In the genomic region with DNA sequence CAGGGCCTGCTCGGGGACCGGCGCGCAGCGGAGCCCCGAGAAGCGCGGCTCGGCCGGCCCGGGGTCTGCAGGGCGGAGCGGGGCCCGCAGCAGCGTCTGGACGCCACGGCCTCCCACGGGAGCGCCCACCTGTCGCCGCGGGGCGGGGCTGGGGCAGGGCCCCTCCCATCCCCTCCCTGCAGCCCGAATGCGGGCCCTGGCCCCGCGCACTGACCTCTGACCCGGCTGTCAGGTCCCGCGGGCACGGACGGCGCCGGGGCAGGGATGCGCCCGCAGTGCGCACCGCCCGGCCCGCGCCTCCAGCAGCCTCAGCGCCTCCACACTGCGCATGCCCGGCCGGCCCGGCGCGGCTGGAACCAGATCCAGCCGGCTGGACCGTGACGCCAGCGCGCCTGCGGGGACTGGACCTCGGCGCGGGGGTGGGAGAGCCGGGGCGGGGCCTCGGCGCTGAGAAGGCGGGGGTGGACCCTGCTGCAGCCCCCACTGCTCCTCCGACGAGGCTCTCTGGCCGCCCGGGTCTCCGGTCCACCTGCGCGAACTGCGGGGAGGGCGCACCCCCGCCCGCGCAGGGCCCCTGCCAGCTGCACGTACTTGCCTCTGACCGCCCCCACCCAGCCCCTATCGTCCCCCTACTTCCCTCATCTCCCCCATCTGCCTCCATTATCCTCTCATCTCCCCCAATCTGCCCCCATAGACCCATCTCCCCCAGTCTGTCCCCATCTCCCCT, we compare ENCODE assay signal across 8 cellular contexts. TPM values are rescaled to one million over a fixed set of nuclear protein-coding genes. Genes with fewer than 3 reads are reported as not detected.
DNase-seq lines count a peak whose midpoint lies in the region; ATAC-seq and TF ChIP-seq lines count a peak whose summit lies in the region.

No MANE protein-coding gene starts in this region.

- intact Hi-C loops in left lung (cut with DNase I), result no loop called here

- peaks cover 0 to 15% of the 10 kb centered on the region in 2 donors for H3K36me3 ChIP-seq in left lung

- H3K27ac ChIP-seq in left lung, result peak overlapping the region; percentile 84 to 90

- peak; percentile 88 for DNase-seq in A172 (ENCODE audit: low spot score)
- peak; percentile 81 for DNase-seq in NCI-H2196 treated with DMSO at 0.1 percent for 48 hours (lab: John Stamatoyannopoulos, UW; ENCODE audit: unreplicated experiment)
- DNase-seq in activated CD4-positive, alpha-beta T cell treated with anti-CD3 and anti-CD28 coated beads for 48 hours, result peak; percentile 90
- DNase-seq in dedifferentiated amniotic fluid mesenchymal stem cell (ENCODE audit: extremely low spot score), result peak; percentile 68
- DNase-seq in left lung, result peak; percentile 92 to 95
- peak; percentile 85 for DNase-seq in stimulated activated CD4-positive, alpha-beta T cell treated with anti-CD3 and anti-CD28 coated beads, Interleukin-1b, Interleukin-23, amount 100 ng/mL, for 48 hours

- H3K4me3 ChIP-seq in left lung, result peak overlapping the region; percentile 66 to 72

- no peak for TF ChIP-seq CTCF in left lung (IDR thresholded peaks at IDR 0.05)

- H3K9me3 ChIP-seq in left lung, result no peaks in the 10 kb centered on the region

- ATAC-seq in GM18519 (IDR thresholded peaks at IDR 0.05; ENCODE audit: low FRiP score, unreplicated experiment) (peak; percentile 50), HG03039 (IDR thresholded peaks at IDR 0.05; ENCODE audit: unreplicated experiment) (peak; percentile 52), left lung (peak; percentile 92)

- peaks cover 9 to 28% of the 10 kb centered on the region in 2 donors for H3K4me1 ChIP-seq in left lung

- H3K27me3 ChIP-seq in left lung, result peaks cover 0 to 11% of the 10 kb centered on the region in 2 donors

RNA-seq across cellular contexts. Expression of a gene that starts 16.1 kb away (rescaled TPM):
- 1.1 and 1.6 TPM in 2 replicates for total RNA-seq in A172 (2014; rRNA removed; shearing (Covaris generic))
- 10 to 100 TPM; 16.7 to 18.9 TPM for total RNA-seq in left lung

RNA-seq across cellular contexts. Expression of a gene that starts 45.2 kb away (rescaled TPM):
- not detected in 2 replicates for total RNA-seq in A172 (2014; rRNA removed; shearing (Covaris generic))
- not detected for total RNA-seq in left lung

RNA-seq across cellular contexts. Expression of a gene that starts 52.9 kb away (rescaled TPM):
- 5.2 and 8.8 TPM in 2 replicates for total RNA-seq in A172 (2014; rRNA removed; shearing (Covaris generic))
- 10 to 100 TPM in 1 of 2 donors, 1 to 10 TPM in 1; 9.1 to 10.8 TPM for total RNA-seq in left lung

RNA-seq across cellular contexts. Expression of a gene that starts 59.7 kb away (rescaled TPM):
- total RNA-seq in A172 (2014; rRNA removed; shearing (Covaris generic)), result 7.3 and 12.1 TPM in 2 replicates
- total RNA-seq in left lung, result 10 to 100 TPM in 1 of 2 donors, 1 to 10 TPM in 1; 8.1 to 11.6 TPM

Comparison
In these comparisons a context has a peak if more than half of its experiments do, and no peak if none do; other contexts are left out.
1. Peak in every context shown above with its lines: DNase-seq, ATAC-seq, H3K4me3 ChIP-seq and H3K27ac ChIP-seq.